ENCODE assay signal across 28 cellular contexts in genomic region chr14:69291396-69291795, GRCh38. TPM values are rescaled to one million over a fixed set of nuclear protein-coding genes. Genes with fewer than 3 reads are reported as not detected.
"Had no signal": no experiment of that assay in that cellular context is flagged by ENCODE, and none has a peak within 500 bp of the region (broad histone marks: within the 10 kb centered on the region; RNA-seq: fewer than 3 reads in every experiment).

No MANE protein-coding gene starts in this region.

- H3K9me3 ChIP-seq: ascending aorta, body of pancreas, MG63 had no signal

- H3K4me3 ChIP-seq: ascending aorta, body of pancreas, MG63 had no signal

- DNase-seq: activated CD4-positive, alpha-beta T cell treated with anti-CD3 and anti-CD28 coated beads for 48 hours; activated CD4-positive, alpha-beta T cell treated with anti-CD3 and anti-CD28 coated beads, Interleukin-2, amount 50 U/mL, for 4 hours; activated CD4-positive, CD25-positive, alpha-beta regulatory T cell treated with anti-CD3 and anti-CD28 coated beads, Interleukin-2, amount 50 U/mL, for 72 hours; activated CD8-positive, alpha-beta T cell treated with anti-CD3 and anti-CD28 coated beads, Interleukin-2, amount 10 ng/mL, durations not matched to agents 7 days and 5 days; activated effector memory CD4-positive, alpha-beta T cell treated with anti-CD3 and anti-CD28 coated beads, Interleukin-2, amount 50 U/mL, for 16 hours; activated naive CD4-positive, alpha-beta T cell treated with Interleukin-2 at 50 U/mL for 16 hours; activated naive CD8-positive, alpha-beta T cell treated with anti-CD3 and anti-CD28 coated beads, Interleukin-2, amount 50 U/mL, for 24 hours; activated T-cell treated with anti-CD3 and anti-CD28 coated beads, Interleukin-2, amount 50 U/mL, for 4 hours; amniotic stem cell; body of pancreas; MV-4-11; NCI-H1092 treated with DMSO at 0.1 percent for 48 hours; NCI-H1417 treated with DMSO at 0.1 percent for 48 hours; NCI-H1694; NCI-H2029; NCI-H2107; NCI-H345; NCI-H510A; NCI-H69; PC-3; SHP77; T-helper 9 cell had no signal

- H3K36me3 Mint-ChIP-seq: activated naive CD4-positive, alpha-beta T cell treated with anti-CD3 and anti-CD28 coated beads, Interleukin-2, amount 50 U/mL, for 72 hours; WTC11 had no signal

- H3K36me3 ChIP-seq: ascending aorta, MG63 had no signal

- ATAC-seq: activated CD8-positive, alpha-beta T cell treated with anti-CD3 and anti-CD28 coated beads, Interleukin-2, amount 10 ng/mL, durations not matched to agents 7 days and 5 days; activated naive CD4-positive, alpha-beta T cell treated with anti-CD3 and anti-CD28 coated beads, Interleukin-2, amount 50 U/mL, for 72 hours; activated naive CD8-positive, alpha-beta T cell treated with anti-CD3 and anti-CD28 coated beads, Interleukin-2, amount 50 U/mL, for 24 hours; activated T-cell treated with anti-CD3 and anti-CD28 coated beads, Interleukin-2, amount 50 U/mL, for 4 hours; body of pancreas; PC-3 had no signal

- H3K4me3 Mint-ChIP-seq: activated CD8-positive, alpha-beta T cell treated with anti-CD3 and anti-CD28 coated beads, Interleukin-2, amount 10 ng/mL, durations not matched to agents 7 days and 5 days; activated naive CD8-positive, alpha-beta T cell treated with anti-CD3 and anti-CD28 coated beads, Interleukin-2, amount 50 U/mL, for 24 hours; activated T-cell treated with anti-CD3 and anti-CD28 coated beads, Interleukin-2, amount 50 U/mL, for 4 hours; T-helper 1 cell treated with Interleukin-12 subunit alpha and Interleukin-12 subunit beta and Interleukin-4 antibody, amounts not matched to agents 30 μg/mL and 1 μg/mL, for 36 hours; WTC11 had no signal

- H3K27ac Mint-ChIP-seq: activated CD8-positive, alpha-beta T cell treated with anti-CD3 and anti-CD28 coated beads, Interleukin-2, amount 10 ng/mL, durations not matched to agents 7 days and 5 days; activated naive CD4-positive, alpha-beta T cell treated with anti-CD3 and anti-CD28 coated beads, Interleukin-2, amount 50 U/mL, for 72 hours; activated naive CD8-positive, alpha-beta T cell treated with anti-CD3 and anti-CD28 coated beads, Interleukin-2, amount 50 U/mL, for 24 hours; T-helper 1 cell treated with Interleukin-12 subunit alpha and Interleukin-12 subunit beta and Interleukin-4 antibody, amounts not matched to agents 30 μg/mL and 1 μg/mL, for 36 hours; WTC11 had no signal

- H3K27me3 Mint-ChIP-seq: activated naive CD8-positive, alpha-beta T cell treated with anti-CD3 and anti-CD28 coated beads, Interleukin-2, amount 50 U/mL, for 24 hours had no signal

- H3K4me1 Mint-ChIP-seq: activated naive CD8-positive, alpha-beta T cell treated with anti-CD3 and anti-CD28 coated beads, Interleukin-2, amount 50 U/mL, for 24 hours had no signal

- H3K9me3 Mint-ChIP-seq: activated naive CD4-positive, alpha-beta T cell treated with anti-CD3 and anti-CD28 coated beads, Interleukin-2, amount 50 U/mL, for 72 hours; activated naive CD8-positive, alpha-beta T cell treated with anti-CD3 and anti-CD28 coated beads, Interleukin-2, amount 50 U/mL, for 24 hours; activated T-cell treated with anti-CD3 and anti-CD28 coated beads, Interleukin-2, amount 50 U/mL, for 4 hours; T-helper 1 cell treated with Interleukin-12 subunit alpha and Interleukin-12 subunit beta and Interleukin-4 antibody, amounts not matched to agents 30 μg/mL and 1 μg/mL, for 36 hours; WTC11 had no signal

- H3K27ac ChIP-seq: ascending aorta, body of pancreas had no signal

- H3K27me3 ChIP-seq: ascending aorta, body of pancreas, MG63 had no signal

RNA-seq across cellular contexts. Expression of gene GALNT16, which starts 31.4 kb away (rescaled TPM):
- total RNA-seq: activated CD8-positive, alpha-beta T cell treated with anti-CD3 and anti-CD28 coated beads, Interleukin-2, amount 10 ng/mL, durations not matched to agents 7 days and 5 days; bronchial epithelial cell had no signal
